15 cellular contexts compared by ENCODE assay signal in the genomic region with DNA sequence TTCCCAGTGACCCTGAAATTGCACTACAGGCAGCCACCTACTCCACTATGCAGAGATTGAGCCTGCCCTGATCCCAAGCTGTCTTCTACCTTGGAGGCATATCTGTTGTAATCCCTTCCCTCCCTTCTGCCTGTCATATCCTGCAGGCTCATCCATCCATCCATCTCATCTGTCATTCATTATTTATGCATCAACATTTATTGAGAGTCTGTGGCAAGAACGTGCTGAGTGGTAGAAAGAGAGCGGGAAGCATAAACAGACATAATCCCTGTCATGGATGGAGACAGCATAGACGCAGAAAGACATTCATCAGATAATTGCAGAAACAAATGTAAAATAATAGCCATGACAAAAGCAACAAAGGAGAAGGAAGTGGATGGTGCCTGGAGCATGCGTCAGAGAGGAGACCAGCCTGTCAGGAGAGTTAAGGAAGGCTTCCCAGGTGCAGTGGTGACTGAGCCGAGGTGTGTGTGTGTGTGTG.
DNase-seq lines count a peak whose midpoint lies in the region; ATAC-seq and TF ChIP-seq lines count a peak whose summit lies in the region.
"Had no signal": no experiment of that assay in that cellular context is flagged by ENCODE, and none has a peak within 500 bp of the region (broad histone marks: within the 10 kb centered on the region; RNA-seq: fewer than 3 reads in every experiment).

No MANE protein-coding gene starts in this region.

- no TSS peak for BruUV-seq in IMR-90 (replicated peaks; lab: Mats Ljungman, UMichigan)

- H3K4ac ChIP-seq in IMR-90 (ENCODE audit: low read depth, low read length) = 0 out of 2 replicates have a peak overlapping the region, but pooled peaks have one; percentile 13

- TF ChIP-seq CTCF in IMR-90 (conservative IDR thresholded peaks at IDR 0.05; ENCODE audit: low read depth, low read length) = no peak
- TF ChIP-seq CTCF in right lobe of liver (IDR thresholded peaks at IDR 0.05) = no peak
- no peak for TF ChIP-seq CTCF in adrenal gland (IDR thresholded peaks at IDR 0.05)
- no peak for TF ChIP-seq CTCF in lower lobe of right lung (IDR thresholded peaks at IDR 0.05)

- no peaks in the 10 kb centered on the region for H3K27me3 Mint-ChIP-seq in activated CD4-positive, alpha-beta T cell treated with anti-CD3 and anti-CD28 coated beads for 36 hours
- H3K27me3 Mint-ChIP-seq: IgD-negative memory B cell had no signal

- H3K27me3 ChIP-seq in IMR-90 (ENCODE audit: control insufficient read depth, insufficient read depth, low read length) (no peaks in the 10 kb centered on the region), SJCRH30 (no peaks in the 10 kb centered on the region), right lobe of liver (no peaks in the 10 kb centered on the region), adrenal gland (no peaks in the 10 kb centered on the region), lower lobe of right lung (ENCODE audit: low read depth) (no peaks in the 10 kb centered on the region)
- H3K27me3 ChIP-seq: spleen had no signal

- in situ Hi-C loops in IMR-90 (cut with MboI; ENCODE audit: low sequenced_read_pairs) = no loop called here

- ATAC-seq in IMR-90 (ENCODE audit: low read depth) = no peak
- peak in 3 of 4 donors; percentile 8 to 25 (median 18) for ATAC-seq in right lobe of liver
- no peak for ATAC-seq in lower lobe of right lung
- ATAC-seq in activated CD4-positive, alpha-beta T cell treated with anti-CD3 and anti-CD28 coated beads for 36 hours = no peak
- ATAC-seq in GM21515 (IDR thresholded peaks at IDR 0.05; ENCODE audit: unreplicated experiment) = no peak
- ATAC-seq: CD8-positive, alpha-beta T cell had no signal

- WGBS in IMR-90 (ENCODE audit: extremely low coverage in 2 of 2, insufficient read length in 1 of 2), 2 experiments = no CpG with 5 or more reads among the region's 5 CpGs
- WGBS in right lobe of liver (ENCODE audit: insufficient coverage, low coverage, low lambda C conversion rate, missing lambda C conversion rate) = 68% methylated on average over 5 of the region's 5 CpGs
- WGBS in adrenal gland, 4 donors = 68 to 78% (median 73%) methylated on average over 5 of the region's 5 CpGs

- peak overlapping the region; percentile 72; the same call in 1 of the 2 replicates for H2AK5ac ChIP-seq in IMR-90 (ENCODE audit: low read depth, low read length)

- CTCF ChIA-PET in IMR-90 (lab: Yijun Ruan, JAX) = interaction anchor here (0.6 kb wide), 1 partner anchor 105 kb away, joined by 5 read pairs; no protein-coding TSS in a partner anchor
- CTCF ChIA-PET in activated CD4-positive, alpha-beta T cell treated with anti-CD3 and anti-CD28 coated beads for 36 hours (lab: Charles Lee) = no interaction called here

- H3K9me3 Mint-ChIP-seq in activated CD4-positive, alpha-beta T cell treated with anti-CD3 and anti-CD28 coated beads for 36 hours (ENCODE audit: low read depth) = no peaks in the 10 kb centered on the region
- H3K9me3 Mint-ChIP-seq: activated naive CD4-positive, alpha-beta T cell treated with anti-CD3 and anti-CD28 coated beads for 36 hours; CD8-positive, alpha-beta T cell; IgD-negative memory B cell had no signal

- no peaks in the 10 kb centered on the region for H4K20me1 ChIP-seq in IMR-90 (ENCODE audit: insufficient read depth, low read length)

- DNase-seq in DMS53 (lab: John Stamatoyannopoulos, UW) = peak; percentile 92
- no peak for DNase-seq in IMR-90
- peak; percentile 68 to 80 for DNase-seq in SJCRH30
- no peak for DNase-seq in right lobe of liver
- no peak for DNase-seq in adrenal gland
- no peak for DNase-seq in lower lobe of right lung
- no peak for DNase-seq in activated CD4-positive, alpha-beta T cell treated with anti-CD3 and anti-CD28 coated beads for 36 hours
- DNase-seq: activated naive CD4-positive, alpha-beta T cell treated with anti-CD3 and anti-CD28 coated beads for 36 hours; CD8-positive, alpha-beta T cell; central memory CD4-positive, alpha-beta T cell; NCI-H345; SHP77 treated with DMSO at 0.1 percent for 48 hours; spleen had no signal

- H3K14ac ChIP-seq in IMR-90 (replicated peaks; ENCODE audit: low read depth, low read length) = 0 out of 2 replicates have a peak overlapping the region, but pooled peaks have one; percentile 2

- no peaks in the 10 kb centered on the region for H3K9me3 ChIP-seq in IMR-90 (ENCODE audit: control insufficient read depth, insufficient read depth, low read length)
- H3K9me3 ChIP-seq in SJCRH30 (replicated peaks) = no peaks in the 10 kb centered on the region
- H3K9me3 ChIP-seq in right lobe of liver = no peaks in the 10 kb centered on the region
- H3K9me3 ChIP-seq in adrenal gland (replicated peaks in 1 of 3) = no peaks in the 10 kb centered on the region
- no peaks in the 10 kb centered on the region for H3K9me3 ChIP-seq in lower lobe of right lung
- H3K9me3 ChIP-seq: spleen had no signal

- H3K56ac ChIP-seq in IMR-90 (ENCODE audit: extremely low read depth, insufficient read depth, low read length) = no peak overlapping the region

- H3K36me3 Mint-ChIP-seq in activated CD4-positive, alpha-beta T cell treated with anti-CD3 and anti-CD28 coated beads for 36 hours (ENCODE audit: low read depth) = no peaks in the 10 kb centered on the region
- H3K36me3 Mint-ChIP-seq: CD8-positive, alpha-beta T cell; IgD-negative memory B cell had no signal

- no peaks in the 10 kb centered on the region for H3K4me1 Mint-ChIP-seq in activated CD4-positive, alpha-beta T cell treated with anti-CD3 and anti-CD28 coated beads for 36 hours

- H3K23ac ChIP-seq in IMR-90 (ENCODE audit: low read depth, low read length) = no peak overlapping the region

- no peak overlapping the region for H2AFZ ChIP-seq in IMR-90 (replicated peaks; ENCODE audit: low read length, poor library complexity)

- peaks cover 10% of the 10 kb centered on the region; the same call in 1 of the 2 replicates for H3K9me1 ChIP-seq in IMR-90 (ENCODE audit: insufficient read depth, low read length)

- no peak overlapping the region for H2BK15ac ChIP-seq in IMR-90 (ENCODE audit: low read depth, low read length)

- H3K18ac ChIP-seq in IMR-90 (ENCODE audit: low read depth, low read length) = no peak overlapping the region

- peaks cover 4% of the 10 kb centered on the region for H3K4me1 ChIP-seq in IMR-90 (ENCODE audit: control insufficient read depth, insufficient read depth, low read length)
- H3K4me1 ChIP-seq in SJCRH30 = peaks cover 27% of the 10 kb centered on the region
- peaks cover 0 to 25% (median 6%) of the 10 kb centered on the region in 4 donors for H3K4me1 ChIP-seq in right lobe of liver
- H3K4me1 ChIP-seq in adrenal gland (replicated peaks in 1 of 2) = peaks cover 6 to 11% of the 10 kb centered on the region in 2 donors
- peaks cover 12% of the 10 kb centered on the region for H3K4me1 ChIP-seq in lower lobe of right lung

- H2AK9ac ChIP-seq in IMR-90 (replicated peaks; ENCODE audit: low read depth, low read length, poor library complexity) = no peak overlapping the region

- dilution Hi-C loops in IMR-90 (cut with HindIII; ENCODE audit: low sequenced_read_pairs, unreplicated experiment) = no loop called here

- no peaks in the 10 kb centered on the region for H3K36me3 ChIP-seq in IMR-90 (ENCODE audit: control insufficient read depth, insufficient read depth, low read length)
- no peaks in the 10 kb centered on the region for H3K36me3 ChIP-seq in SJCRH30
- no peaks in the 10 kb centered on the region for H3K36me3 ChIP-seq in right lobe of liver
- H3K36me3 ChIP-seq in adrenal gland (replicated peaks in 1 of 2) = no peaks in the 10 kb centered on the region
- H3K36me3 ChIP-seq in lower lobe of right lung = no peaks in the 10 kb centered on the region
- H3K36me3 ChIP-seq: spleen had no signal

- H3K4me3 ChIP-seq in IMR-90 (ENCODE audit: insufficient read depth, low read depth, low read length) = no peak overlapping the region
- H3K4me3 ChIP-seq in SJCRH30 = no peak overlapping the region; the same call in 1 of the 2 replicates
- no peak overlapping the region for H3K4me3 ChIP-seq in right lobe of liver
- H3K4me3 ChIP-seq in adrenal gland = no peak overlapping the region
- H3K4me3 ChIP-seq in lower lobe of right lung = no peak overlapping the region
- H3K4me3 ChIP-seq: spleen had no signal

- no peak overlapping the region for H3K27ac Mint-ChIP-seq in activated CD4-positive, alpha-beta T cell treated with anti-CD3 and anti-CD28 coated beads for 36 hours
- H3K27ac Mint-ChIP-seq: activated naive CD4-positive, alpha-beta T cell treated with anti-CD3 and anti-CD28 coated beads for 36 hours; CD8-positive, alpha-beta T cell had no signal

- no peak overlapping the region for H3K9ac ChIP-seq in IMR-90 (ENCODE audit: low read depth, low read length)

- TF ChIP-seq POLR2A in IMR-90 (IDR thresholded peaks at IDR 0.05; ENCODE audit: low read depth, low read length) (no peak), right lobe of liver (IDR thresholded peaks at IDR 0.05) (no peak), adrenal gland (IDR thresholded peaks at IDR 0.05) (no peak)

- H2BK20ac ChIP-seq in IMR-90 (ENCODE audit: low read depth, low read length) = no peak overlapping the region

- POLR2A ChIA-PET in IMR-90 (lab: Charles Lee; ENCODE audit: unreplicated experiment) = no interaction called here
- POLR2A ChIA-PET in activated CD4-positive, alpha-beta T cell treated with anti-CD3 and anti-CD28 coated beads for 36 hours (lab: Charles Lee) = no interaction called here

- H4K91ac ChIP-seq in IMR-90 (ENCODE audit: insufficient read depth, low read depth, low read length) = no peak overlapping the region

- H3K4me3 Mint-ChIP-seq in activated CD4-positive, alpha-beta T cell treated with anti-CD3 and anti-CD28 coated beads for 36 hours = no peak overlapping the region
- H3K4me3 Mint-ChIP-seq: activated naive CD4-positive, alpha-beta T cell treated with anti-CD3 and anti-CD28 coated beads for 36 hours; CD8-positive, alpha-beta T cell had no signal

- H2BK5ac ChIP-seq in IMR-90 (ENCODE audit: low read depth, low read length, poor library complexity, severe bottlenecking) = no peak overlapping the region

- no peak overlapping the region for H4K5ac ChIP-seq in IMR-90 (ENCODE audit: low read depth, low read length)

- H4K8ac ChIP-seq in IMR-90 (ENCODE audit: low read depth in 2 of 2, low read length in 2 of 2) = no peak overlapping the region

- H3K27ac ChIP-seq in IMR-90 (ENCODE audit: insufficient read depth, low read length) (no peak overlapping the region), SJCRH30 (peak overlapping the region; percentile 61), right lobe of liver (no peak overlapping the region), adrenal gland (no peak overlapping the region), lower lobe of right lung (no peak overlapping the region)
- H3K27ac ChIP-seq: spleen had no signal

- intact Hi-C loops in IMR-90 (cut with micrococcal nuclease) (no loop called here), right lobe of liver (cut with DNase I) (no loop called here), adrenal gland (cut with DNase I) (loop anchor here in 1 of 2 donors (10.0 kb wide), 1 partner anchor 261 kb away; no protein-coding TSS in a partner anchor), lower lobe of right lung (cut with DNase I) (no loop called here)
- intact Hi-C loops in activated CD4-positive, alpha-beta T cell treated with anti-CD3 and anti-CD28 coated beads for 36 hours (cut with DNase I, micrococcal nuclease) = no loop called here

- no peak for TF ChIP-seq RAD21 in IMR-90 (IDR thresholded peaks at IDR 0.05; ENCODE audit: low read length)

- peaks cover 3 to 15% of the 10 kb centered on the region in 2 experiments; a peak in 2 of 4 replicates for H3K79me1 ChIP-seq in IMR-90 (ENCODE audit: low read depth in 1 of 2, low read length in 2 of 2)

- H2BK120ac ChIP-seq in IMR-90 (ENCODE audit: low read depth, low read length) = no peak overlapping the region

- no peak overlapping the region for H3K4me2 ChIP-seq in IMR-90 (ENCODE audit: low read depth, low read length)

Comparison
In these comparisons a context has a peak if more than half of its experiments do, and no peak if none do; other contexts are left out.
1. DNase-seq: peak in DMS53 (single experiment) and SJCRH30 (2 of 2); none in IMR-90 (single experiment), right lobe of liver (0 of 3), adrenal gland (0 of 7), lower lobe of right lung (single experiment) and activated CD4-positive, alpha-beta T cell treated with anti-CD3 and anti-CD28 coated beads for 36 hours (single experiment).
2. ATAC-seq: peak in right lobe of liver (3 of 4); none in IMR-90 (single experiment), lower lobe of right lung (0 of 2), activated CD4-positive, alpha-beta T cell treated with anti-CD3 and anti-CD28 coated beads for 36 hours (single experiment) and GM21515 (single experiment).